In genomic region chr6:12482386-12482785, GRCh38 we compare ENCODE assay signal across 11 cellular contexts.
DNase-seq lines count a peak whose midpoint lies in the region; ATAC-seq and TF ChIP-seq lines count a peak whose summit lies in the region.
"Had no signal": no experiment of that assay in that cellular context is flagged by ENCODE, and none has a peak within 500 bp of the region (broad histone marks: within the 10 kb centered on the region; RNA-seq: fewer than 3 reads in every experiment).

No MANE protein-coding gene starts in this region.

- no peaks in the 10 kb centered on the region for H3K4me1 ChIP-seq in GM23338 (ENCODE audit: insufficient read depth)
- peaks cover 30% of the 10 kb centered on the region for H3K4me1 ChIP-seq in PC-9 (replicated peaks; ENCODE audit: insufficient read depth)
- H3K4me1 ChIP-seq in foreskin keratinocyte: peaks cover 30% of the 10 kb centered on the region
- peaks cover 0 to 4% (median 0%) of the 10 kb centered on the region in 12 donors for H3K4me1 ChIP-seq in heart left ventricle

- H3K27me3 ChIP-seq in BJ (ENCODE audit: control insufficient read depth, insufficient read depth, low read length) (no peaks in the 10 kb centered on the region), GM23338 (ENCODE audit: insufficient read depth) (no peaks in the 10 kb centered on the region), PC-9 (ENCODE audit: insufficient read depth, low read depth) (no peaks in the 10 kb centered on the region), foreskin keratinocyte (no peaks in the 10 kb centered on the region), heart left ventricle (no peaks in the 10 kb centered on the region)

- CTCF ChIA-PET in BJ (lab: Yijun Ruan, JAX): interaction anchor here (0.9 to 1.7 kb wide), 6 partner anchors 9 to 190 kb away, joined by 3 to 9 read pairs (median 4); no protein-coding TSS in a partner anchor
- CTCF ChIA-PET in PC-9 (lab: Charles Lee): interaction anchor here (0.7 kb wide), 1 partner anchor 10 kb away, joined by 6 read pairs; no protein-coding TSS in a partner anchor

- POLR2A ChIA-PET in BJ (lab: Charles Lee): no interaction called here
- POLR2A ChIA-PET in PC-9 (lab: Charles Lee; ENCODE audit: unreplicated experiment): interaction anchor here (0.6 kb wide), 2 partner anchors 14 to 1250 kb away, joined by 7 to 8 read pairs; partner anchors contain the start of gene NEDD9

- H3K36me3 Mint-ChIP-seq in GM23338 (ENCODE audit: low read depth): no peaks in the 10 kb centered on the region
- H3K36me3 Mint-ChIP-seq: CD8-positive, alpha-beta memory T cell had no signal

- intact Hi-C loops in PC-9 (cut with micrococcal nuclease; ENCODE audit: unreplicated experiment): loop anchor here (2.0 to 5.0 kb wide), 3 partner anchors 120 to 192 kb away; partner anchors contain the start of gene EDN1
- intact Hi-C loops in heart left ventricle (cut with DNase I): no loop called here

- H3K9me3 Mint-ChIP-seq in GM23338: no peaks in the 10 kb centered on the region
- H3K9me3 Mint-ChIP-seq: activated CD4-positive, alpha-beta T cell treated with anti-CD3 and anti-CD28 coated beads, Interleukin-2, amount 10 ng/mL, durations not matched to agents 7 days and 5 days had no signal

- H3K9me3 ChIP-seq in PC-9 (ENCODE audit: insufficient read depth, low read depth) (peaks cover 20% of the 10 kb centered on the region; the same call in 1 of the 2 replicates), heart left ventricle (no peaks in the 10 kb centered on the region)

- no peak overlapping the region for H3K27ac Mint-ChIP-seq in GM23338
- H3K27ac Mint-ChIP-seq: activated CD4-positive, alpha-beta T cell treated with anti-CD3 and anti-CD28 coated beads, Interleukin-2, amount 10 ng/mL, durations not matched to agents 7 days and 5 days had no signal

- H3K4me3 ChIP-seq in BJ (ENCODE audit: low read depth, low read length) (no peak overlapping the region), GM23338 (no peak overlapping the region), PC-9 (no peak overlapping the region), heart left ventricle (no peak overlapping the region)

- H2AFZ ChIP-seq in GM23338 (peak overlapping the region; percentile 70; the same call in 1 of the 2 replicates), PC-9 (no peak overlapping the region)

- H3K9me2 ChIP-seq in GM23338 (ENCODE audit: insufficient read depth): no peaks in the 10 kb centered on the region
- no peaks in the 10 kb centered on the region for H3K9me2 ChIP-seq in PC-9 (ENCODE audit: insufficient read depth)

- DNase-seq in BJ (ENCODE audit: low read depth) (no peak), GM23338 (ENCODE audit: low spot score) (peak; percentile 59), PC-9 (no peak), foreskin keratinocyte (peak in 1 of 2 donors; percentile 36), heart left ventricle (no peak), HuH-7 (ENCODE audit: low spot score) (no peak), SIG-M5 treated with dmso at 0.1 percent for 504 hours (lab: John Stamatoyannopoulos, UW; ENCODE audit: unreplicated experiment) (no peak)
- no peak for DNase-seq in activated CD4-positive, alpha-beta T cell treated with anti-CD3 and anti-CD28 coated beads, Interleukin-2, amount 50 U/mL, for 48 hours
- DNase-seq: activated CD4-positive, alpha-beta T cell treated with anti-CD3 and anti-CD28 coated beads, Interleukin-2, amount 10 ng/mL, durations not matched to agents 7 days and 5 days; CD8-positive, alpha-beta memory T cell; NCI-H1092 had no signal

- no peaks in the 10 kb centered on the region for H4K20me1 ChIP-seq in GM23338 (replicated peaks; ENCODE audit: insufficient read depth)
- no peaks in the 10 kb centered on the region for H4K20me1 ChIP-seq in PC-9 (ENCODE audit: insufficient read depth)

- no peaks in the 10 kb centered on the region for H3K79me2 ChIP-seq in GM23338 (replicated peaks; ENCODE audit: insufficient read depth)
- no peaks in the 10 kb centered on the region for H3K79me2 ChIP-seq in PC-9 (ENCODE audit: low read depth)

- no peak overlapping the region for H3K27ac ChIP-seq in GM23338 (ENCODE audit: low read depth)
- no peak overlapping the region for H3K27ac ChIP-seq in PC-9
- no peak overlapping the region for H3K27ac ChIP-seq in foreskin keratinocyte
- no peak overlapping the region for H3K27ac ChIP-seq in heart left ventricle

- no peaks in the 10 kb centered on the region for H3F3A ChIP-seq in GM23338 (replicated peaks; ENCODE audit: low read depth)
- peaks cover 20% of the 10 kb centered on the region for H3F3A ChIP-seq in PC-9 (ENCODE audit: insufficient read depth, low read depth)

- ATAC-seq in GM23338 (peak; percentile 66), foreskin keratinocyte (no peak), heart left ventricle (no peak)

- H3K27me3 Mint-ChIP-seq in GM23338 (ENCODE audit: insufficient read depth, low read depth, poor library complexity): no peaks in the 10 kb centered on the region

- no peaks in the 10 kb centered on the region for H3K36me3 ChIP-seq in BJ (ENCODE audit: control insufficient read depth, insufficient read depth, low read length)
- H3K36me3 ChIP-seq in GM23338 (ENCODE audit: insufficient read depth): no peaks in the 10 kb centered on the region
- H3K36me3 ChIP-seq in PC-9 (ENCODE audit: low read depth): no peaks in the 10 kb centered on the region
- no peaks in the 10 kb centered on the region for H3K36me3 ChIP-seq in heart left ventricle

- peak; percentile 19; the same call in 1 of the 2 replicates for TF ChIP-seq CTCF in BJ (IDR thresholded peaks at IDR 0.05; ENCODE audit: insufficient read depth, low read depth, low read length)
- peak; percentile 57 to 58 for TF ChIP-seq CTCF in GM23338 (conservative IDR thresholded peaks at IDR 0.05; ENCODE audit: low read depth in 2 of 2)
- TF ChIP-seq CTCF in PC-9 (conservative IDR thresholded peaks at IDR 0.05): peak; percentile 42; the same call in 1 of the 2 replicates
- TF ChIP-seq CTCF in foreskin keratinocyte (conservative IDR thresholded peaks at IDR 0.05): peak; percentile 62
- TF ChIP-seq CTCF in heart left ventricle (IDR thresholded peaks at IDR 0.05): no peak

- BruUV-seq in PC-9 (replicated peaks; lab: Mats Ljungman, UMichigan): no TSS peak

- TF ChIP-seq POLR2A in heart left ventricle (IDR thresholded peaks at IDR 0.05): no peak

- no peak overlapping the region for H3K4me3 Mint-ChIP-seq in GM23338
- H3K4me3 Mint-ChIP-seq: activated CD4-positive, alpha-beta T cell treated with anti-CD3 and anti-CD28 coated beads, Interleukin-2, amount 10 ng/mL, durations not matched to agents 7 days and 5 days had no signal

- H3K4me2 ChIP-seq in GM23338: no peak overlapping the region
- H3K4me2 ChIP-seq in PC-9: no peak overlapping the region

- peaks cover 9% of the 10 kb centered on the region for H3K4me1 Mint-ChIP-seq in GM23338

TF ChIP-seq in GM23338, 12 proteins besides CTCF, POLR2A, EP300 and RAD21 (continues in another document):
- no peak for TF ChIP-seq REST (IDR thresholded peaks at IDR 0.05; ENCODE audit: unreplicated experiment)
- no peak for TF ChIP-seq ZNF114 (CRISPR knock-in tag; IDR thresholded peaks at IDR 0.05)
- TF ChIP-seq POLR2AphosphoS5 (IDR thresholded peaks at IDR 0.05; ENCODE audit: low read depth): no peak
- no peak for TF ChIP-seq STAT1 (IDR thresholded peaks at IDR 0.05; ENCODE audit: unreplicated experiment)
- no peak for TF ChIP-seq NANOG (IDR thresholded peaks at IDR 0.05; ENCODE audit: borderline replicate concordance)

Comparison
In these comparisons a context has a peak if more than half of its experiments do, and no peak if none do; other contexts are left out.
1. CTCF ChIP-seq: peak in BJ (single experiment), GM23338 (2 of 2), PC-9 (single experiment) and foreskin keratinocyte (single experiment); none in heart left ventricle (0 of 12).